Comparison of ENCODE assay signal across 8 cellular contexts in genomic region chr4:185395255-185395955, GRCh38.
DNase-seq lines count a peak whose midpoint lies in the region; ATAC-seq and TF ChIP-seq lines count a peak whose summit lies in the region.

TSS of gene LRP2BP (minus strand) at chr4:185395924. CDS start at chr4:185378186, 17,738 bp downstream.

- DNase-seq in GM12865 (ENCODE audit: low read depth) (peak; percentile 57), RWPE2 (ENCODE audit: low spot score) (no peak), AG08396 (ENCODE audit: low spot score) (no peak), GOT3 (lab: John Stamatoyannopoulos, UW) (no peak)
- DNase-seq in effector memory CD4-positive, alpha-beta T cell: no peak

- ATAC-seq in RWPE2 (ENCODE audit: low read depth): no peak
- ATAC-seq in GM21619 (IDR thresholded peaks at IDR 0.05; ENCODE audit: unreplicated experiment): no peak

- H3K36me3 ChIP-seq in RWPE2 (ENCODE audit: low read depth) (peaks cover 31% of the 10 kb centered on the region), muscle layer of colon (ENCODE audit: insufficient read depth, low read length) (peaks cover 16% of the 10 kb centered on the region)
- H3K36me3 ChIP-seq in effector memory CD4-positive, alpha-beta T cell (ENCODE audit: control insufficient read depth, insufficient read depth, low read length): peaks cover 10% of the 10 kb centered on the region

- no peak for TF ChIP-seq CTCF in 22Rv1 (IDR thresholded peaks at IDR 0.05)
- no peak for TF ChIP-seq CTCF in GM12865 (IDR thresholded peaks at IDR 0.05; ENCODE audit: insufficient read depth, low read depth, low read length, missing control alignments)
- TF ChIP-seq CTCF in RWPE2 (IDR thresholded peaks at IDR 0.05; ENCODE audit: poor library complexity, severe bottlenecking): no peak

- H3K4me1 ChIP-seq in RWPE2 (ENCODE audit: insufficient read depth, poor library complexity, severe bottlenecking) (peaks cover 12% of the 10 kb centered on the region), muscle layer of colon (ENCODE audit: insufficient read depth, low read length) (peaks cover 9% of the 10 kb centered on the region)
- peaks cover 18% of the 10 kb centered on the region for H3K4me1 ChIP-seq in effector memory CD4-positive, alpha-beta T cell (ENCODE audit: control insufficient read depth, insufficient read depth, low read length, poor library complexity, severe bottlenecking)

- H3K4me3 ChIP-seq in GM12865 (ENCODE audit: low read depth, low read length): peak within 1 kb of the TSS; percentile 87
- H3K4me3 ChIP-seq in RWPE2 (ENCODE audit: severe bottlenecking): peak within 1 kb of the TSS; percentile 45
- H3K4me3 ChIP-seq in effector memory CD4-positive, alpha-beta T cell (ENCODE audit: insufficient read depth, low read depth, low read length, poor library complexity, severe bottlenecking): peak within 1 kb of the TSS; percentile 85
- H3K4me3 ChIP-seq in muscle layer of colon (ENCODE audit: low read depth in 1 of 2, low read length in 2 of 2): peak within 1 kb of the TSS; percentile 67 to 91

- H3K27ac ChIP-seq in 22Rv1: peak within 1 kb of the TSS; percentile 93
- H3K27ac ChIP-seq in RWPE2 (ENCODE audit: poor library complexity, severe bottlenecking): peak within 1 kb of the TSS; percentile 94
- peak within 1 kb of the TSS; percentile 94 for H3K27ac ChIP-seq in effector memory CD4-positive, alpha-beta T cell (ENCODE audit: insufficient read depth, low read length, poor library complexity, severe bottlenecking)
- peak within 1 kb of the TSS; percentile 95 for H3K27ac ChIP-seq in muscle layer of colon (ENCODE audit: low read depth, low read length)

- H3K9ac ChIP-seq in muscle layer of colon (ENCODE audit: low read length): peak within 1 kb of the TSS; percentile 62

- H3K27me3 ChIP-seq in RWPE2 (ENCODE audit: insufficient read depth, poor library complexity, severe bottlenecking) (no peaks in the 10 kb centered on the region), muscle layer of colon (ENCODE audit: control insufficient read depth in 1 of 2, insufficient read depth in 2 of 2, low read length in 2 of 2) (no peaks in the 10 kb centered on the region)
- H3K27me3 ChIP-seq in effector memory CD4-positive, alpha-beta T cell (replicated peaks; ENCODE audit: control insufficient read depth, insufficient read depth, low read length, poor library complexity, severe bottlenecking): no peaks in the 10 kb centered on the region

- H3K9me3 ChIP-seq in RWPE2 (ENCODE audit: severe bottlenecking): no peaks in the 10 kb centered on the region
- no peaks in the 10 kb centered on the region for H3K9me3 ChIP-seq in effector memory CD4-positive, alpha-beta T cell (ENCODE audit: control insufficient read depth, low read length)
- no peaks in the 10 kb centered on the region for H3K9me3 ChIP-seq in muscle layer of colon (ENCODE audit: low read length)
